In the genomic region with DNA sequence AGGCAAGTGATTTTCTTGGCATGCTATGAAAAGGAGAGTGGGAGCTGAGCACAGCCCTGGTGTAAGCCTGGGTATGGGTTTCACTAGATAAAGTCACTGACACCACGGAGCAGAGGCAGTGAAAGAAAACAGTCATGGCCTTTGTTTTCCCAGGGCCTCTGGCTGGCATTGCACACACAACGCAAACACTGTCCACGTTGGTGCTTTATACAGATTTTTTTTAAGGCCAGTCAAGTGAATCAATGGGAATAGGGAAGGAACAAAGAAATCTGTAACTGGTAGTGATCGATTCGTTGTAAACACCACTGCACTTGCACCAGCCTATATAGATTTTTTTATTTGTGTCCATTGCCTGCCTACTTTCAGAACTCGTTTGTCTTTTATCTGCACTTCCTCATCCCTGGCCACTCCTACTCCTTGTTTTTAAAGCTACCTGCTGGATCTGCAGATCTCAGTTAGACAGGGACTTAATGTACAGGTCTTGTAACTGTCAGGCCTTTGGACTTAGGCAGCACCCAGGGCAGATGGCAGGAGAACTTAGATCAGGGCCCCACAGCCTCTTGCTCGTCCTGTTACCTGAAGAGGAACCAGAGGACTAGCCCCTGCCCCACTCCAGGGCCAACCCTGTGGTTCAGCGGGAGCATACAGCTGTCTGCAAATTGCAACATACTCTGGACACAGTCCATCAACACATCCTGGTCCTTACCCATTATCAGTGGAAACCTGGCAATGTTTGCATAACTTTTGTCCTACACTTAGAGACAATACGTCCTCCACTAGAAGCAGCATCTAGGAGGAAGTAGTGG, we compare ENCODE assay signal across 9 cellular contexts. TPM values are rescaled to one million over a fixed set of nuclear protein-coding genes. Genes with fewer than 3 reads are reported as not detected.
DNase-seq lines count a peak whose midpoint lies in the region; ATAC-seq, FAIRE-seq and TF ChIP-seq lines count a peak whose summit lies in the region.
"Had no signal": no experiment of that assay in that cellular context is flagged by ENCODE, and none has a peak within 500 bp of the region (broad histone marks: within the 10 kb centered on the region; RNA-seq: fewer than 3 reads in every experiment).

No MANE protein-coding gene starts in this region.

- H3K4me1 ChIP-seq in OCI-LY3 (ENCODE audit: low read length) (peaks cover 18% of the 10 kb centered on the region), endothelial cell of umbilical vein (ENCODE audit: control insufficient read depth, extremely low read depth, insufficient read depth, low read length) (peaks cover 26% of the 10 kb centered on the region)

- H2AFZ ChIP-seq in OCI-LY3 (ENCODE audit: low read depth, low read length) (peak overlapping the region; percentile 92), endothelial cell of umbilical vein (ENCODE audit: low read depth, low read length) (peak overlapping the region; percentile 63)

- H3K9ac ChIP-seq in OCI-LY3 (ENCODE audit: low read length) (no peak overlapping the region), endothelial cell of umbilical vein (replicated peaks; ENCODE audit: extremely low read depth, insufficient read depth, low read length) (no peak overlapping the region)

- H3K4me2 ChIP-seq in OCI-LY3 (ENCODE audit: low read length) (no peak overlapping the region), endothelial cell of umbilical vein (ENCODE audit: insufficient read depth, low read length) (no peak overlapping the region)

- dilution Hi-C loops in endothelial cell of umbilical vein (cut with MboI; ENCODE audit: extremely low pct_ligation_motif_present, low sequenced_read_pairs): no loop called here

- H3K9me3 ChIP-seq in OCI-LY3 (ENCODE audit: insufficient read depth, low read length): no peaks in the 10 kb centered on the region
- no peaks in the 10 kb centered on the region for H3K9me3 ChIP-seq in endothelial cell of umbilical vein (replicated peaks; ENCODE audit: control insufficient read depth, insufficient read depth, low read length)

- CTCF ChIA-PET in endothelial cell of umbilical vein (lab: Charles Lee): interaction anchor here (1.0 to 1.7 kb wide), 5 partner anchors 8 to 240 kb away, joined by 3 to 5 read pairs (median 4); partner anchors contain the start of gene GOSR1

- ATAC-seq in HG02642 (IDR thresholded peaks at IDR 0.05; ENCODE audit: poor library complexity, unreplicated experiment): no peak
- ATAC-seq in HG02970 (IDR thresholded peaks at IDR 0.05; ENCODE audit: low FRiP score, unreplicated experiment): no peak
- no peak for ATAC-seq in GM18873 (IDR thresholded peaks at IDR 0.05; ENCODE audit: low FRiP score, unreplicated experiment)

- H3K27ac ChIP-seq in OCI-LY3 (ENCODE audit: low read length): no peak overlapping the region
- H3K27ac ChIP-seq in endothelial cell of umbilical vein (ENCODE audit: insufficient read depth, low read depth, low read length): no peak overlapping the region

- no peaks in the 10 kb centered on the region for H3K36me3 ChIP-seq in OCI-LY3 (replicated peaks; ENCODE audit: low read depth, low read length)
- no peaks in the 10 kb centered on the region for H3K36me3 ChIP-seq in endothelial cell of umbilical vein (ENCODE audit: control insufficient read depth in 2 of 2, extremely low read depth in 1 of 2, insufficient read depth in 2 of 2, low read length in 2 of 2)

- H3K4me3 ChIP-seq in OCI-LY3 (ENCODE audit: low read length): no peak overlapping the region
- no peak overlapping the region for H3K4me3 ChIP-seq in endothelial cell of umbilical vein (replicated peaks in 1 of 3; ENCODE audit: insufficient read depth in 1 of 3, low read depth in 1 of 3, low read length in 3 of 3)

- no peaks in the 10 kb centered on the region for H4K20me1 ChIP-seq in OCI-LY3 (ENCODE audit: insufficient read depth, low read length)
- no peaks in the 10 kb centered on the region for H4K20me1 ChIP-seq in endothelial cell of umbilical vein (replicated peaks; ENCODE audit: control insufficient read depth, extremely low read depth, insufficient read depth, low read length)

- no peak for TF ChIP-seq POLR2A in endothelial cell of umbilical vein (IDR thresholded peaks at IDR 0.05; ENCODE audit: low read depth, low read length)

- peak; percentile 26 for FAIRE-seq in endothelial cell of umbilical vein (lab: Jason Lieb, UNC)
- FAIRE-seq: H1 had no signal

- H3K79me2 ChIP-seq in OCI-LY3 (ENCODE audit: low read length) (no peaks in the 10 kb centered on the region), endothelial cell of umbilical vein (ENCODE audit: control insufficient read depth, insufficient read depth, low read length) (no peaks in the 10 kb centered on the region)

- no TSS peak for BruUV-seq in endothelial cell of umbilical vein (replicated peaks; lab: Mats Ljungman, UMichigan)

- TF ChIP-seq CTCF in OCI-LY3 (IDR thresholded peaks at IDR 0.05; ENCODE audit: low read depth, low read length) (no peak), endothelial cell of umbilical vein (IDR thresholded peaks at IDR 0.05; ENCODE audit: extremely low read depth in 1 of 2, insufficient read depth in 1 of 2, low read depth in 1 of 2, low read length in 2 of 2) (no peak)

- POLR2A ChIA-PET in endothelial cell of umbilical vein (lab: Charles Lee): no interaction called here

- H3K27me3 ChIP-seq in OCI-LY3 (ENCODE audit: low read depth, low read length): peaks cover 14% of the 10 kb centered on the region
- H3K27me3 ChIP-seq in endothelial cell of umbilical vein (ENCODE audit: control insufficient read depth in 2 of 2, insufficient read depth in 2 of 2, low read length in 2 of 2): no peaks in the 10 kb centered on the region

- no peaks in the 10 kb centered on the region for H3K9me1 ChIP-seq in endothelial cell of umbilical vein (replicated peaks; ENCODE audit: control insufficient read depth, extremely low read depth, insufficient read depth, low read length)

- intact Hi-C loops in endothelial cell of umbilical vein (cut with micrococcal nuclease): loop anchor here (5.0 kb wide), 1 partner anchor 373 kb away; no protein-coding TSS in a partner anchor

- peak; percentile 85 for DNase-seq in GF-D8 (lab: John Stamatoyannopoulos, UW)
- peak; percentile 68 for DNase-seq in endothelial cell of umbilical vein (ENCODE audit: low read depth, low spot score)
- peak; percentile 50 for DNase-seq in myocyte (ENCODE audit: low read depth)
- DNase-seq in cortex of kidney (lab: John Stamatoyannopoulos, UW): no peak

TF ChIP-seq in endothelial cell of umbilical vein, 7 proteins besides CTCF, POLR2A, EP300 and RAD21:
- TF ChIP-seq JUN (IDR thresholded peaks at IDR 0.05; ENCODE audit: borderline replicate concordance, insufficient read depth, insufficient read length, low read depth) (no peak), EZH2 (IDR thresholded peaks at IDR 0.05; ENCODE audit: borderline replicate concordance, low read depth, low read length, severe bottlenecking) (no peak), FOS (IDR thresholded peaks at IDR 0.05; ENCODE audit: borderline replicate concordance, insufficient read depth, low read length) (no peak)

RNA-seq across cellular contexts. Expression of gene TMIGD1, which starts 10.6 kb away (rescaled TPM):
- total RNA-seq in endothelial cell of umbilical vein (not detected in 2 replicates), myocyte (not detected in 2 replicates)
- polyA plus RNA-seq in endothelial cell of umbilical vein: not detected in 2 replicates
- polyA plus RNA-seq in endothelial cell of umbilical vein (2011; cell fraction: cytosol; rRNA removed): not detected in 2 replicates
- not detected in 2 replicates for polyA plus RNA-seq in endothelial cell of umbilical vein (2011; cell fraction: nucleus; rRNA removed)
- polyA plus RNA-seq in endothelial cell of umbilical vein (2012): not detected in 2 replicates
- polyA minus RNA-seq in endothelial cell of umbilical vein: not detected in 2 replicates
- not detected for polyA minus RNA-seq in endothelial cell of umbilical vein (2011; cell fraction: cytosol; rRNA and poly(A)+ RNA removed)
- not detected in 2 replicates for polyA minus RNA-seq in endothelial cell of umbilical vein (2011; cell fraction: nucleus; rRNA and poly(A)+ RNA removed)
- not detected for polyA plus RNA-seq in myocyte (2012)
- total RNA-seq: H1 had no signal
- polyA plus RNA-seq: H1 had no signal

RNA-seq across cellular contexts. Expression of gene CPD, which starts 34.2 kb away (rescaled TPM):
- total RNA-seq in endothelial cell of umbilical vein: 63.6 and 68.0 TPM in 2 replicates
- polyA plus RNA-seq in endothelial cell of umbilical vein: 15.7 and 18.3 TPM in 2 replicates
- 17.7 and 18.7 TPM in 2 replicates for polyA plus RNA-seq in endothelial cell of umbilical vein (2011; cell fraction: cytosol; rRNA removed)
- 17.7 and 19.6 TPM in 2 replicates for polyA plus RNA-seq in endothelial cell of umbilical vein (2011; cell fraction: nucleus; rRNA removed)
- polyA plus RNA-seq in endothelial cell of umbilical vein (2012): 71.2 and 75.7 TPM in 2 replicates
- polyA minus RNA-seq in endothelial cell of umbilical vein: 81.9 and 110 TPM in 2 replicates
- 36.8 TPM for polyA minus RNA-seq in endothelial cell of umbilical vein (2011; cell fraction: cytosol; rRNA and poly(A)+ RNA removed)
- polyA minus RNA-seq in endothelial cell of umbilical vein (2011; cell fraction: nucleus; rRNA and poly(A)+ RNA removed): 56.4 and 79.2 TPM in 2 replicates
- 30.8 and 37.7 TPM in 2 replicates for total RNA-seq in myocyte
- 16.4 TPM for polyA plus RNA-seq in myocyte (2012)

RNA-seq across cellular contexts. Expression of gene BLMH, which starts 52.7 kb away (rescaled TPM):
- total RNA-seq in endothelial cell of umbilical vein (65.8 and 75.0 TPM in 2 replicates), myocyte (19.8 and 24.1 TPM in 2 replicates)
- 18.6 and 24.6 TPM in 2 replicates for polyA plus RNA-seq in endothelial cell of umbilical vein
- polyA plus RNA-seq in endothelial cell of umbilical vein (2011; cell fraction: cytosol; rRNA removed): 30.5 and 31.9 TPM in 2 replicates
- 31.7 and 31.9 TPM in 2 replicates for polyA plus RNA-seq in endothelial cell of umbilical vein (2011; cell fraction: nucleus; rRNA removed)
- polyA plus RNA-seq in endothelial cell of umbilical vein (2012): 67.4 and 74.6 TPM in 2 replicates
- 24.8 and 32.6 TPM in 2 replicates for polyA minus RNA-seq in endothelial cell of umbilical vein
- polyA minus RNA-seq in endothelial cell of umbilical vein (2011; cell fraction: cytosol; rRNA and poly(A)+ RNA removed): 9.7 TPM
- polyA minus RNA-seq in endothelial cell of umbilical vein (2011; cell fraction: nucleus; rRNA and poly(A)+ RNA removed): 37.9 and 47.1 TPM in 2 replicates
- polyA plus RNA-seq in myocyte (2012): 22.8 TPM
